In the genomic region with DNA sequence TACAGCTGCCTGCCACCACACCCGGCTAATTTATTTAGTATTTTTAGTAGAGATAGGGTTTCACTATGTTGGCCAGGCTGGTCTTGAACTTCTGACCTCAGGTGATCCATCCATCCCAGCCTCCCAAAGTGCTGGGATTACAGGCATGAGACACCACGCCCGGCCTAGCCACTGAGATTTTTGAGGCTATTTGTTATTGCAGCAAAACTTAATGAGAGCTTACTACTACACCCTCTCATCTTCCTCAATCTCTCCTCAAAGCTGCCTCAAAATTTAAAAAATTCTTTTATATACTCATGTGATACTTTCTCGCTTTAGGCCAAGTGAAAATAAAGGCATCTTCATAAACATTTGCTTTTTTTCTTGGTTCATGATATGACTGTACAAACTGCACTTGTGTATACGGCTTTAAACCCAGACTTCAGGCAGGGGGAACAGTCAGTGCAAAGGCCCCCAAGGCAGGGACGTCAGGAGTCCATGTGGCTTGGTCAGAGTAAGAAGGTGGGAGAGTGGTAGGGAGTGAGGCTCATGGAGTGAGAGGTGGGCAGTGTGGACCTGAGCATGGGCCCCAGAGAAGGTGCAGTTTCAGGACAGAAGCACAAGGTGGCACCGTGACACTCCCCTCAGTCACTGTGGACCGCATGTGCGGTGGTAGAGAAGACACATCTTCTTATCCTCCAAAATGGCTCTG, we compare ENCODE assay signal across 8 cellular contexts. TPM values are rescaled to one million over a fixed set of nuclear protein-coding genes. Genes with fewer than 3 reads are reported as not detected.
DNase-seq lines count a peak whose midpoint lies in the region; ATAC-seq and TF ChIP-seq lines count a peak whose summit lies in the region.

No MANE protein-coding gene starts in this region.

- no peaks in the 10 kb centered on the region for H3K36me3 ChIP-seq in liver (ENCODE audit: control insufficient read depth in 4 of 4, insufficient read depth in 3 of 4, low read depth in 1 of 4, low read length in 3 of 4)

- H3K4me1 ChIP-seq in liver (ENCODE audit: control insufficient read depth in 4 of 4, insufficient read depth in 4 of 4, low read length in 3 of 4), result peaks cover 0 to 2% (median 0%) of the 10 kb centered on the region in 4 donors

- 39% methylated on average over 9 of the region's 9 CpGs for WGBS in liver

- H3K27ac ChIP-seq in liver (ENCODE audit: low read depth in 1 of 2, low read length in 2 of 2), result no peak overlapping the region

- H3K4me3 ChIP-seq in liver (ENCODE audit: low read depth in 1 of 3, low read length in 3 of 3), result no peak overlapping the region

- DNase-seq in AG08395 (ENCODE audit: low spot score), result peak; percentile 84
- peak; percentile 68 for DNase-seq in NCI-H345 (lab: John Stamatoyannopoulos, UW)
- DNase-seq in activated CD4-positive, alpha-beta T cell treated with anti-CD3 and anti-CD28 coated beads for 1 hour, result peak; percentile 58
- peak; percentile 84 for DNase-seq in cerebellum (ENCODE audit: low spot score)
- peak; percentile 50 to 51 (median 51) for DNase-seq in stimulated activated CD4-positive, alpha-beta T cell treated with anti-CD3 and anti-CD28 coated beads, TNF-alpha, amount 100 ng/mL, for 4 hours (ENCODE audit: low read depth in 3 of 3)

- ATAC-seq in GM18867 (IDR thresholded peaks at IDR 0.05; ENCODE audit: unreplicated experiment), result peak; percentile 51
- ATAC-seq in HG03135 (IDR thresholded peaks at IDR 0.05; ENCODE audit: unreplicated experiment), result peak; percentile 38

- peak; percentile 93 for TF ChIP-seq CTCF in liver (IDR thresholded peaks at IDR 0.05; ENCODE audit: low read depth, low read length, missing input control)

- peak; percentile 99 to 100 for TF ChIP-seq RAD21 in liver (IDR thresholded peaks at IDR 0.05)

- H3K27me3 ChIP-seq in liver (ENCODE audit: control insufficient read depth in 4 of 4, insufficient read depth in 4 of 4, low read length in 3 of 4), result no peaks in the 10 kb centered on the region

- no peak overlapping the region for H3K9ac ChIP-seq in liver (ENCODE audit: low read depth in 1 of 2, low read length in 2 of 2)

- H3K9me3 ChIP-seq in liver (ENCODE audit: control insufficient read depth in 4 of 4, low read length in 3 of 4), result no peaks in the 10 kb centered on the region

TF ChIP-seq in liver, 16 proteins besides CTCF, POLR2A, EP300 and RAD21:
- TF ChIP-seq FOXA1 (IDR thresholded peaks at IDR 0.05) (no peak), HNF4A (conservative IDR thresholded peaks at IDR 0.05) (peak in 1 of 2 donors; percentile 10), NR2F2 (IDR thresholded peaks at IDR 0.05) (no peak)

RNA-seq across cellular contexts. Expression of gene SYPL1, which starts 55.5 kb away (rescaled TPM):
- total RNA-seq in cerebellum (24.7 TPM), liver (10 to 100 TPM; 25.5 to 26.5 TPM)
- 10 to 100 TPM; 31.1 to 41.2 TPM for polyA plus RNA-seq in liver
